ENCODE assay signal across 11 cellular contexts in the genomic region with DNA sequence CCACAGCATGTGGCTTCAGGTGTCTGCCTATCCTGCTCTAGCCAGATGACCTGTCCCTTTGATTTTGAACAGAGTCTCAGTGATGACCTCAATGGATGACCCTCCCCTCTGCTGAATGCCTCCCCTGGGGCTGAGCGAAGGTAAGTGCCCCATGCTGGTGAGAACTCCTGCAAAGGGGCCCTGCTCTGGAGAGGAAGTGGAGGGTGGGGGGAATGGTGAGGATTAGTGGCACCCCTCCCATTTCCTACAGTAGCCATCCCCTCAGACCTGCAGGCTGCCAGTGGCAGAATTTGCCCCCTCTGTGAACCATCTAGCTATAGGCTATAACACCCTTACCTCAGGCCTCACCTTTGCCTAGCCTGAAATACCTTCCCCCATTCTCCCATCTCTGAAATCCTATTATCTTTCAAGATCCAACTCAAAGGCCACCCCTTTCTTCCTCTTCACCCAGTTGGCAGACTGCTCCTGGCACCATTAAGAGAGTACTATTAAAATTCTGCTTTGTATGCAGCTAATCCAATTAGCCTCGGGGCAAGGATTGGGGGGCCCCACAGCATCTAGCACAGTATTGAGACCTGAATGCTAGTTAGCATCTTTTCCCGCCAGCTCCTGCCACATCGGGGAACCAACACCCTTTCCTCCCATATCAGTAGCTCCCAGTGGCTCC. TPM values are rescaled to one million over a fixed set of nuclear protein-coding genes. Genes with fewer than 3 reads are reported as not detected.
A peak's percentile ranks its signal among the peaks of the same experiment; 100 is the strongest.
DNase-seq lines count a peak whose midpoint lies in the region; ATAC-seq and TF ChIP-seq lines count a peak whose summit lies in the region.
"Had no signal": no experiment of that assay in that cellular context is flagged by ENCODE, and none has a peak within 500 bp of the region (broad histone marks: within the 10 kb centered on the region; RNA-seq: fewer than 3 reads in every experiment).

No MANE protein-coding gene starts in this region.

- CTCF ChIA-PET in activated naive CD4-positive, alpha-beta T cell treated with anti-CD3 and anti-CD28 coated beads for 36 hours (lab: Charles Lee): interaction anchor here (0.9 to 1.4 kb wide), 4 partner anchors 12 to 271 kb away, joined by 3 to 4 read pairs (median 4); no protein-coding TSS in a partner anchor
- CTCF ChIA-PET in T-cell (lab: Charles Lee): interaction anchor here (0.6 to 1.4 kb wide), 3 partner anchors 15 to 1670 kb away, joined by 3 to 8 read pairs (median 4); a partner anchor contains a TSS

- POLR2A ChIA-PET in T-cell (lab: Charles Lee): interaction anchor here (0.7 to 1.1 kb wide), 5 partner anchors 15 to 312 kb away, joined by 3 to 6 read pairs (median 4); a partner anchor contains a TSS

- no peak for TF ChIP-seq CTCF in endodermal cell (conservative IDR thresholded peaks at IDR 0.05)

- peaks cover 3% of the 10 kb centered on the region for H3K36me3 Mint-ChIP-seq in activated naive CD4-positive, alpha-beta T cell treated with anti-CD3 and anti-CD28 coated beads for 36 hours (ENCODE audit: low read depth)
- H3K36me3 Mint-ChIP-seq in T-cell: no peaks in the 10 kb centered on the region
- H3K36me3 Mint-ChIP-seq in endodermal cell (ENCODE audit: low read depth): peaks cover 2% of the 10 kb centered on the region

- H3K9me3 Mint-ChIP-seq in activated naive CD4-positive, alpha-beta T cell treated with anti-CD3 and anti-CD28 coated beads for 36 hours: no peaks in the 10 kb centered on the region
- no peaks in the 10 kb centered on the region for H3K9me3 Mint-ChIP-seq in T-cell
- H3K9me3 Mint-ChIP-seq in endodermal cell: no peaks in the 10 kb centered on the region

- 91 to 94% methylated on average over 4 of the region's 4 CpGs for WGBS in endodermal cell (ENCODE audit: insufficient coverage in 1 of 2, insufficient read length in 1 of 2), 2 experiments

- H3K36me3 ChIP-seq in endodermal cell (ENCODE audit: control insufficient read depth, insufficient read depth, low read length) (peaks cover 4% of the 10 kb centered on the region), subcutaneous abdominal adipose tissue (ENCODE audit: control insufficient read depth in 5 of 5, insufficient read depth in 5 of 5, low read length in 5 of 5) (peaks cover 0 to 5% (median 2%) of the 10 kb centered on the region in 5 donors)

- H3K4me3 ChIP-seq in endodermal cell (ENCODE audit: low read length): no peak overlapping the region
- no peak overlapping the region for H3K4me3 ChIP-seq in subcutaneous abdominal adipose tissue (ENCODE audit: low read depth in 1 of 5, low read length in 5 of 5)

- H3K4me1 Mint-ChIP-seq in activated naive CD4-positive, alpha-beta T cell treated with anti-CD3 and anti-CD28 coated beads for 36 hours (ENCODE audit: low read depth): peaks cover 65% of the 10 kb centered on the region
- H3K4me1 Mint-ChIP-seq in T-cell (peaks cover 74 to 81% (median 80%) of the 10 kb centered on the region in 3 donors), endodermal cell (peaks cover 30% of the 10 kb centered on the region)

- H3K9me3 ChIP-seq in endodermal cell (ENCODE audit: control insufficient read depth, low read length): no peaks in the 10 kb centered on the region
- no peaks in the 10 kb centered on the region for H3K9me3 ChIP-seq in subcutaneous abdominal adipose tissue (ENCODE audit: control insufficient read depth in 5 of 5, low read length in 5 of 5)

- no peak overlapping the region for H3K4me3 Mint-ChIP-seq in activated naive CD4-positive, alpha-beta T cell treated with anti-CD3 and anti-CD28 coated beads for 36 hours
- H3K4me3 Mint-ChIP-seq in T-cell: peak overlapping the region in 1 of 3 donors; percentile 61
- no peak overlapping the region for H3K4me3 Mint-ChIP-seq in endodermal cell

- H3K27me3 ChIP-seq in endodermal cell (ENCODE audit: control insufficient read depth, insufficient read depth, low read length, poor library complexity, severe bottlenecking) (no peaks in the 10 kb centered on the region), subcutaneous abdominal adipose tissue (ENCODE audit: control insufficient read depth in 5 of 5, insufficient read depth in 4 of 5, low read length in 5 of 5) (no peaks in the 10 kb centered on the region)

- H3K27me3 Mint-ChIP-seq in activated naive CD4-positive, alpha-beta T cell treated with anti-CD3 and anti-CD28 coated beads for 36 hours (ENCODE audit: low read depth): no peaks in the 10 kb centered on the region
- H3K27me3 Mint-ChIP-seq in T-cell (no peaks in the 10 kb centered on the region), endodermal cell (ENCODE audit: insufficient read depth) (peaks cover 2% of the 10 kb centered on the region)

- peak overlapping the region; percentile 92 for H3K27ac Mint-ChIP-seq in activated naive CD4-positive, alpha-beta T cell treated with anti-CD3 and anti-CD28 coated beads for 36 hours
- peak overlapping the region; percentile 88 to 89 for H3K27ac Mint-ChIP-seq in T-cell
- H3K27ac Mint-ChIP-seq in endodermal cell: no peak overlapping the region

- intact Hi-C loops in activated naive CD4-positive, alpha-beta T cell treated with anti-CD3 and anti-CD28 coated beads for 36 hours (cut with micrococcal nuclease): no loop called here

- no peak for DNase-seq in activated naive CD4-positive, alpha-beta T cell treated with anti-CD3 and anti-CD28 coated beads for 36 hours
- DNase-seq in activated naive CD4-positive, alpha-beta T cell (lab: John Stamatoyannopoulos, UW): no peak
- DNase-seq in T-cell (no peak), endodermal cell (peak; percentile 68), iPS-NIHi11 (ENCODE audit: low spot score) (no peak), NCI-H510A (lab: John Stamatoyannopoulos, UW) (no peak), NCI-H1436 (lab: John Stamatoyannopoulos, UW) (no peak)
- DNase-seq: NCI-H2081 treated with DMSO at 0.1 percent for 48 hours, SIG-M5 had no signal

- no peak for ATAC-seq in T-cell (replicated peaks in 1 of 4)
- ATAC-seq: left lobe of liver had no signal

- H3K4me1 ChIP-seq in endodermal cell (ENCODE audit: control insufficient read depth, insufficient read depth, low read length) (no peaks in the 10 kb centered on the region), subcutaneous abdominal adipose tissue (ENCODE audit: control insufficient read depth in 5 of 5, insufficient read depth in 5 of 5, low read length in 5 of 5) (peaks cover 21 to 77% (median 72%) of the 10 kb centered on the region in 5 donors)

- no peak overlapping the region for H3K27ac ChIP-seq in endodermal cell (ENCODE audit: low read depth, low read length)
- peak overlapping the region; percentile 74 for H3K27ac ChIP-seq in subcutaneous abdominal adipose tissue (ENCODE audit: low read depth, low read length)

- H3K9ac ChIP-seq in endodermal cell (ENCODE audit: extremely low read depth, low read length, poor library complexity, severe bottlenecking) (no peak overlapping the region), subcutaneous abdominal adipose tissue (ENCODE audit: low read length in 5 of 5) (peak overlapping the region in 1 of 5 donors; percentile 3)

RNA-seq across cellular contexts. Expression of a gene that starts 3.8 kb away (rescaled TPM):
- 10 to 100 TPM; 29.8 to 30.5 TPM for total RNA-seq in activated naive CD4-positive, alpha-beta T cell treated with anti-CD3 and anti-CD28 coated beads for 36 hours
- total RNA-seq in T-cell (10 to 100 TPM; 12.6 to 24.9 (median 22.4) TPM), endodermal cell (10 to 100 TPM; 16.0 to 16.4 TPM)
- 28.1 TPM for polyA plus RNA-seq in endodermal cell (2013, experiment 1 of 2)
- polyA plus RNA-seq in endodermal cell (2013, experiment 2 of 2): 27.0 TPM

RNA-seq across cellular contexts. Expression of a gene that starts 15.6 kb away (rescaled TPM):
- total RNA-seq in activated naive CD4-positive, alpha-beta T cell treated with anti-CD3 and anti-CD28 coated beads for 36 hours: 10 to 100 TPM; 55.3 to 55.5 TPM
- total RNA-seq in T-cell: 100 to 1,000 TPM; 299 to 450 (median 328) TPM
- 10 to 100 TPM; 42.5 to 61.3 TPM for total RNA-seq in endodermal cell
- 38.9 TPM for polyA plus RNA-seq in endodermal cell (2013, experiment 1 of 2)
- 39.4 TPM for polyA plus RNA-seq in endodermal cell (2013, experiment 2 of 2)

RNA-seq across cellular contexts. Expression of a gene that starts 21.2 kb away (rescaled TPM):
- total RNA-seq in activated naive CD4-positive, alpha-beta T cell treated with anti-CD3 and anti-CD28 coated beads for 36 hours: 10 to 100 TPM; 35.6 to 36.3 TPM
- 10 to 100 TPM; 36.0 to 70.8 (median 68.5) TPM for total RNA-seq in T-cell
- 10 to 100 TPM; 33.4 to 40.4 TPM for total RNA-seq in endodermal cell
- polyA plus RNA-seq in endodermal cell (2013, experiment 1 of 2): 35.0 TPM
- 32.2 TPM for polyA plus RNA-seq in endodermal cell (2013, experiment 2 of 2)

RNA-seq across cellular contexts. Expression of a gene that starts 30.2 kb away (rescaled TPM):
- 10 to 100 TPM; 35.5 to 40.8 TPM for total RNA-seq in activated naive CD4-positive, alpha-beta T cell treated with anti-CD3 and anti-CD28 coated beads for 36 hours
- total RNA-seq in T-cell: 10 to 100 TPM; 61.3 to 88.2 (median 76.8) TPM
- total RNA-seq in endodermal cell: 100 to 1,000 TPM; 157 to 231 TPM
- 134 TPM for polyA plus RNA-seq in endodermal cell (2013, experiment 1 of 2)
- polyA plus RNA-seq in endodermal cell (2013, experiment 2 of 2): 135 TPM

RNA-seq across cellular contexts. Expression of a gene that starts 34.1 kb away (rescaled TPM):
- total RNA-seq in activated naive CD4-positive, alpha-beta T cell treated with anti-CD3 and anti-CD28 coated beads for 36 hours: 100 to 1,000 TPM; 283 to 291 TPM
- total RNA-seq in T-cell: 10 to 100 TPM in 4 of 5 donors, 1 to 10 TPM in 1; 7.9 to 11.8 (median 10.3) TPM
- 100 to 1,000 TPM; 145 to 229 TPM for total RNA-seq in endodermal cell
- polyA plus RNA-seq in endodermal cell (2013, experiment 1 of 2): 355 TPM
- polyA plus RNA-seq in endodermal cell (2013, experiment 2 of 2): 371 TPM

Comparison
In these comparisons a context has a peak if more than half of its experiments do, and no peak if none do; other contexts are left out.
1. RNA of a gene that starts 15.6 kb away (total RNA-seq): 299 to 450 TPM in T-cell; 42.5 to 61.3 TPM in endodermal cell and 55.3 to 55.5 TPM in activated naive CD4-positive, alpha-beta T cell treated with anti-CD3 and anti-CD28 coated beads for 36 hours; every median in the first group is over 4 times any median in the second.